ENCODE assay signal across 15 cellular contexts in the genomic region with DNA sequence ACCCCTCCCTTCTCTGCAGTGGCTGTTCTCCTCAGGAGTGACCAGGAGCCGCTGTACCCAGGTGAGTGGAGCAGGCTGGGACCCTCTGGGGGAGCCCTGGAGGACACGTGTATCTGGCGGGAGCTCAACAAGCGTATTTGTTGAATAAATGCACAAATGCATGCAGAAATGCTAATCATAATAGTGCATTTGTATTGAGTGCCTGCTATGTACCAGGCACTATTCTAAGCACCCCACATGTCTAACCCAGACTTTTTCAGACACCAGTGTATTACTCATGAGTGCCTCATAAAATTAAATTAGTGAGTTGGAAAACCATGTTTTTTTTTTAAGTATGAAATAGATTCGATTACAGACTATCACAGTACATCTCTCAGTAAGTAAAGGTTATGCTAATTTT. TPM values are rescaled to one million over a fixed set of nuclear protein-coding genes. Genes with fewer than 3 reads are reported as not detected.
DNase-seq lines count a peak whose midpoint lies in the region; ATAC-seq, FAIRE-seq and TF ChIP-seq lines count a peak whose summit lies in the region.
"Had no signal": no experiment of that assay in that cellular context is flagged by ENCODE, and none has a peak within 500 bp of the region (broad histone marks: within the 10 kb centered on the region; RNA-seq: fewer than 3 reads in every experiment).

No MANE protein-coding gene starts in this region.

- no peak for TF ChIP-seq POLR2A in H54 (IDR thresholded peaks at IDR 0.05; ENCODE audit: low read depth, low read length)

- H3K27ac ChIP-seq in right atrium auricular region (peak overlapping the region; percentile 73 to 82), angular gyrus (ENCODE audit: low read depth, low read length) (peak overlapping the region; percentile 96), neuronal stem cell (replicated peaks; ENCODE audit: low read length) (no peak overlapping the region)
- H3K27ac ChIP-seq: KMS-11, Peyer's patch had no signal

- intact Hi-C loops in left cardiac atrium (cut with DNase I), result no loop called here

- FAIRE-seq in H54 (lab: Jason Lieb, UNC), result no peak

- no peak overlapping the region for H2AFZ ChIP-seq in neuronal stem cell (ENCODE audit: low read length)

- ATAC-seq in left cardiac atrium, result no peak
- ATAC-seq in HG02884 (IDR thresholded peaks at IDR 0.05; ENCODE audit: unreplicated experiment), result no peak
- no peak for ATAC-seq in GM19351 (IDR thresholded peaks at IDR 0.05; ENCODE audit: unreplicated experiment)

- H2BK120ac ChIP-seq in neuronal stem cell (ENCODE audit: low read depth, low read length), result no peak overlapping the region

- no peak overlapping the region for H3K23ac ChIP-seq in neuronal stem cell (ENCODE audit: low read depth, low read length, poor library complexity)

- WGBS in neuronal stem cell (ENCODE audit: extremely low coverage in 2 of 2, insufficient read length in 2 of 2, insufficient replicate concordance in 1 of 2), 2 donors, result no CpG with 5 or more reads among the region's 5 CpGs

- H3K4me3 ChIP-seq in right atrium auricular region (no peak overlapping the region), neuronal stem cell (ENCODE audit: low read length in 2 of 2) (no peak overlapping the region)
- H3K4me3 ChIP-seq: MG63, Peyer's patch had no signal

- H3K18ac ChIP-seq in neuronal stem cell (ENCODE audit: low read length), result peak overlapping the region; percentile 87

- no peaks in the 10 kb centered on the region for H3K27me3 ChIP-seq in right atrium auricular region
- H3K27me3 ChIP-seq in neuronal stem cell (ENCODE audit: control insufficient read depth in 3 of 3, insufficient read depth in 3 of 3, low read depth in 1 of 3, low read length in 3 of 3), result no peaks in the 10 kb centered on the region
- H3K27me3 ChIP-seq: BE2C, MG63, Peyer's patch had no signal

- H3K9me3 ChIP-seq in right atrium auricular region, result no peaks in the 10 kb centered on the region
- no peaks in the 10 kb centered on the region for H3K9me3 ChIP-seq in neuronal stem cell (replicated peaks in 1 of 2; ENCODE audit: control insufficient read depth in 2 of 2, insufficient read depth in 1 of 2, low read depth in 1 of 2, low read length in 2 of 2)
- H3K9me3 ChIP-seq: BE2C, MG63, Peyer's patch had no signal

- H3K36me3 ChIP-seq in right atrium auricular region (no peaks in the 10 kb centered on the region), neuronal stem cell (replicated peaks in 1 of 2; ENCODE audit: control insufficient read depth in 2 of 2, insufficient read depth in 2 of 2, low read length in 2 of 2) (no peaks in the 10 kb centered on the region)
- H3K36me3 ChIP-seq: BE2C, MG63, Peyer's patch had no signal

- no peak overlapping the region for H2BK5ac ChIP-seq in neuronal stem cell (ENCODE audit: low read length)

- H3K4me1 ChIP-seq in right atrium auricular region (peaks cover 0 to 27% of the 10 kb centered on the region in 2 donors), neuronal stem cell (ENCODE audit: control insufficient read depth in 2 of 2, insufficient read depth in 1 of 2, low read depth in 1 of 2, low read length in 2 of 2) (peaks cover 4 to 7% of the 10 kb centered on the region in 2 donors)
- H3K4me1 ChIP-seq: BE2C, Peyer's patch had no signal

- H3K9ac ChIP-seq in neuronal stem cell (ENCODE audit: low read depth, low read length, poor library complexity), result peak overlapping the region; percentile 54
- H3K9ac ChIP-seq: KMS-11 had no signal

- H3K14ac ChIP-seq in neuronal stem cell (ENCODE audit: low read length), result peak overlapping the region; percentile 87

- no peak overlapping the region for H4K8ac ChIP-seq in neuronal stem cell (ENCODE audit: low read depth, low read length)

- H3K79me1 ChIP-seq in neuronal stem cell (ENCODE audit: low read depth, low read length), result no peaks in the 10 kb centered on the region

- H2BK12ac ChIP-seq in neuronal stem cell (ENCODE audit: low read length), result no peak overlapping the region

- TF ChIP-seq CTCF in right atrium auricular region (IDR thresholded peaks at IDR 0.05), result no peak

- peak overlapping the region; percentile 56 for H2BK15ac ChIP-seq in neuronal stem cell (ENCODE audit: low read length)

- H4K91ac ChIP-seq in neuronal stem cell (ENCODE audit: low read depth, low read length, poor library complexity), result no peak overlapping the region

- no peak for DNase-seq in right atrium auricular region (ENCODE audit: low spot score)
- DNase-seq in left cardiac atrium, result no peak
- no peak for DNase-seq in neuronal stem cell (ENCODE audit: low spot score)
- no peak for DNase-seq in H54 (ENCODE audit: insufficient read length, low spot score)
- DNase-seq: EL, MG63, NCI-H1694 treated with DMSO at 0.1 percent for 48 hours, NCI-H446, Peyer's patch had no signal

- no peak overlapping the region for H3K4me2 ChIP-seq in neuronal stem cell (ENCODE audit: insufficient read depth, low read length, poor library complexity, severe bottlenecking)
- H3K4me2 ChIP-seq: KMS-11 had no signal

- no peak overlapping the region for H3K4ac ChIP-seq in neuronal stem cell (ENCODE audit: low read length)

- H2AK5ac ChIP-seq in neuronal stem cell (ENCODE audit: low read depth, low read length), result no peak overlapping the region

RNA-seq across cellular contexts. Expression of gene HPN, which starts 7.9 kb away (rescaled TPM):
- total RNA-seq in right atrium auricular region, result 1 to 10 TPM; 2.5 to 7.2 TPM
- total RNA-seq in left cardiac atrium, result 1 to 10 TPM; 5.6 to 7.2 TPM
- 0.36 TPM for polyA plus RNA-seq in neuronal stem cell (2013, experiment 1 of 2)
- 0.28 TPM for polyA plus RNA-seq in neuronal stem cell (2013, experiment 2 of 2)
- total RNA-seq: H4 had no signal

RNA-seq across cellular contexts. Expression of gene SCN1B, which starts 19.2 kb away (rescaled TPM):
- total RNA-seq in right atrium auricular region, result 100 to 1,000 TPM in 1 of 2 donors, 10 to 100 TPM in 1; 57.3 to 119 TPM
- 100 to 1,000 TPM in 1 of 2 donors, 10 to 100 TPM in 1; 73.6 to 163 TPM for total RNA-seq in left cardiac atrium
- 2.8 TPM for polyA plus RNA-seq in neuronal stem cell (2013, experiment 1 of 2)
- 2.8 TPM for polyA plus RNA-seq in neuronal stem cell (2013, experiment 2 of 2)

RNA-seq across cellular contexts. Expression of gene GRAMD1A, which starts 49.3 kb away (rescaled TPM):
- total RNA-seq in right atrium auricular region (10 to 100 TPM; 29.6 to 37.7 TPM), left cardiac atrium (10 to 100 TPM; 29.2 to 45.5 TPM)
- polyA plus RNA-seq in neuronal stem cell (2013, experiment 1 of 2), result 74.8 TPM
- polyA plus RNA-seq in neuronal stem cell (2013, experiment 2 of 2), result 73.3 TPM
